8 cellular contexts compared by ENCODE assay signal in genomic region chr2:168456526-168457176, GRCh38. TPM values are rescaled to one million over a fixed set of nuclear protein-coding genes. Genes with fewer than 3 reads are reported as not detected.
A peak's percentile ranks its signal among the peaks of the same experiment; 100 is the strongest.
DNase-seq lines count a peak whose midpoint lies in the region; ATAC-seq, FAIRE-seq and TF ChIP-seq lines count a peak whose summit lies in the region.

No MANE protein-coding gene starts in this region.

- no peak for TF ChIP-seq CTCF in fibroblast of the aortic adventitia (IDR thresholded peaks at IDR 0.05; ENCODE audit: insufficient read depth, low read length)
- TF ChIP-seq CTCF in nephron progenitor cell (IDR thresholded peaks at IDR 0.05), result no peak

- H3K36me3 Mint-ChIP-seq in nephron progenitor cell (ENCODE audit: low read depth), result peaks cover under 1% of the 10 kb centered on the region

- peak overlapping the region; percentile 97 for H3K4me3 ChIP-seq in fibroblast of the aortic adventitia (ENCODE audit: low read depth, low read length)

- H3K9me3 Mint-ChIP-seq in nephron progenitor cell, result no peaks in the 10 kb centered on the region

- DNase-seq in activated gamma-delta T cell (lab: John Stamatoyannopoulos, UW), result peak; percentile 20
- DNase-seq in activated gamma-delta T cell treated with Interleukin-2 at 50 U/mL for 16 hours, result no peak
- DNase-seq in NCI-H1930 (lab: John Stamatoyannopoulos, UW), result peak; percentile 23 to 50
- peak; percentile 38 for DNase-seq in activated T-cell treated with anti-CD3 and anti-CD28 coated beads for 48 hours (ENCODE audit: low read depth)
- no peak for DNase-seq in fibroblast of the aortic adventitia (ENCODE audit: low read depth)
- DNase-seq in nephron progenitor cell, result peak; percentile 72
- DNase-seq in urothelium cell line (ENCODE audit: low spot score), result peak; percentile 55

- H3K4me3 Mint-ChIP-seq in nephron progenitor cell, result no peak overlapping the region

- peak; percentile 33 for ATAC-seq in HG02642 (IDR thresholded peaks at IDR 0.05; ENCODE audit: poor library complexity, unreplicated experiment)

- no peak for FAIRE-seq in urothelium cell line (lab: Jason Lieb, UNC)

- peaks cover 38% of the 10 kb centered on the region for H3K4me1 Mint-ChIP-seq in nephron progenitor cell

- no peaks in the 10 kb centered on the region for H3K27me3 Mint-ChIP-seq in nephron progenitor cell (ENCODE audit: low read depth, poor library complexity)

- H3K27ac Mint-ChIP-seq in nephron progenitor cell, result peak overlapping the region; percentile 18

RNA-seq across cellular contexts. Expression of gene CERS6, which starts 0.6 kb away (rescaled TPM):
- total RNA-seq in fibroblast of the aortic adventitia (ENCODE audit: low replicate concordance), result 13.2 and 14.2 TPM in 2 replicates

Comparison
In these comparisons a context has a peak if more than half of its experiments do, and no peak if none do; other contexts are left out.
1. DNase-seq: peak in activated gamma-delta T cell (single experiment), NCI-H1930 (2 of 2), activated T-cell treated with anti-CD3 and anti-CD28 coated beads for 48 hours (single experiment), nephron progenitor cell (single experiment) and urothelium cell line (single experiment); none in activated gamma-delta T cell treated with Interleukin-2 at 50 U/mL for 16 hours (single experiment) and fibroblast of the aortic adventitia (single experiment).